ENCODE assay signal across 20 cellular contexts in the genomic region with DNA sequence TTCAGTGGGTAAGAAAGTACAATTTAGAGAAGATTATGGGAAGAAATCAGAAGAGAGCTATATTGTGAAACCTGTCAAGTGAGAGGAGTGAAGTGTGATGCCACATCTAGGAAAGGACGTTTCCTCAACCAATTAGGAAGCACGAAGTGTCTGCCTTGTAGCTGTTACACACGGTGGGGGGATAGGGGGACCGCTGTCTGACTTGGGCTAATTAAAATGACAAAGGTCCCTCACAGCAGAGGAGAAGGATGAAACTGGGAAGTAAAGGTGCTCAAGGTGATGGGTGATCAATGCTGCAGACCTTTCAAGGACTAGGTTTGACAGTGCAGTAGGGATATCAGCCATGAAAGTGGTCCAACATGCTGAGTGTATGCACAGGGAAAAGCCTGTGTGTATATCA.
"Had no signal": no experiment of that assay in that cellular context is flagged by ENCODE, and none has a peak within 500 bp of the region (broad histone marks: within the 10 kb centered on the region; RNA-seq: fewer than 3 reads in every experiment).

No MANE protein-coding gene starts in this region.

- H3K4me1 ChIP-seq: esophagus muscularis mucosa, lower lobe of right lung, psoas muscle, spleen had no signal

- DNase-seq: activated CD4-positive, alpha-beta T cell treated with anti-CD3 and anti-CD28 coated beads for 1 hour; activated CD4-positive, alpha-beta T cell treated with anti-CD3 and anti-CD28 coated beads, Interleukin-2, amount 50 U/mL, for 48 hours; activated CD8-positive, alpha-beta memory T cell treated with anti-CD3 and anti-CD28 coated beads, Interleukin-2, amount 10 ng/mL, durations not matched to agents 7 days and 5 days; activated effector memory CD4-positive, alpha-beta T cell treated with Interleukin-2 at 50 U/mL for 16 hours; activated T-cell treated with anti-CD3 and anti-CD28 coated beads, Interleukin-2, amount 50 U/mL, for 24 hours; amniotic stem cell; cerebellar nuclear complex; glutamatergic neuron; lower lobe of right lung; mucosa of descending colon; naive thymus-derived CD8-positive, alpha-beta T cell; psoas muscle; spleen; stimulated activated CD4-positive, alpha-beta T cell treated with anti-CD3 and anti-CD28 coated beads, Interleukin-1b, Interleukin-23, amount 100 ng/mL, for 48 hours; stimulated activated naive B cell treated with anti-CD40 and anti-IgM and Interleukin-4, amounts not matched to agents 10 μg/mL and 1 μg/mL and 100 μg/mL, for 72 hours had no signal

- ATAC-seq: activated CD8-positive, alpha-beta memory T cell treated with anti-CD3 and anti-CD28 coated beads, Interleukin-2, amount 10 ng/mL, durations not matched to agents 7 days and 5 days; lower lobe of right lung; mucosa of descending colon; naive thymus-derived CD8-positive, alpha-beta T cell; psoas muscle; sciatic nerve; stimulated activated naive B cell treated with anti-CD40 and anti-IgM and Interleukin-4, amounts not matched to agents 10 μg/mL and 1 μg/mL and 100 μg/mL, for 72 hours had no signal

- H3K9me3 ChIP-seq: esophagus muscularis mucosa, lower lobe of right lung, mucosa of descending colon, psoas muscle, spleen had no signal

- H3K27ac Mint-ChIP-seq: activated CD8-positive, alpha-beta memory T cell treated with anti-CD3 and anti-CD28 coated beads, Interleukin-2, amount 10 ng/mL, durations not matched to agents 7 days and 5 days; activated naive CD4-positive, alpha-beta T cell treated with anti-CD3 and anti-CD28 coated beads, Interleukin-2, amount 50 U/mL, for 24 hours; activated T-cell treated with anti-CD3 and anti-CD28 coated beads, Interleukin-2, amount 50 U/mL, for 24 hours; brain; naive thymus-derived CD8-positive, alpha-beta T cell; stimulated activated naive B cell treated with anti-CD40 and anti-IgM and Interleukin-4, amounts not matched to agents 10 μg/mL and 1 μg/mL and 100 μg/mL, for 72 hours; T-helper 2 cell treated with Interferon-gamma antibody and Interleukin-4, amounts not matched to agents 5 μg/mL and 100 μg/mL, for 36 hours had no signal

- H3K4me1 Mint-ChIP-seq: activated CD8-positive, alpha-beta memory T cell treated with anti-CD3 and anti-CD28 coated beads, Interleukin-2, amount 10 ng/mL, durations not matched to agents 7 days and 5 days; activated naive CD4-positive, alpha-beta T cell treated with anti-CD3 and anti-CD28 coated beads, Interleukin-2, amount 50 U/mL, for 24 hours; naive thymus-derived CD8-positive, alpha-beta T cell; stimulated activated naive B cell treated with anti-CD40 and anti-IgM and Interleukin-4, amounts not matched to agents 10 μg/mL and 1 μg/mL and 100 μg/mL, for 72 hours had no signal

- H3K27ac ChIP-seq: esophagus muscularis mucosa, lower lobe of right lung, psoas muscle, spleen had no signal

- H3K9me3 Mint-ChIP-seq: activated naive CD4-positive, alpha-beta T cell treated with anti-CD3 and anti-CD28 coated beads, Interleukin-2, amount 50 U/mL, for 24 hours; activated T-cell treated with anti-CD3 and anti-CD28 coated beads, Interleukin-2, amount 50 U/mL, for 24 hours; brain; naive thymus-derived CD8-positive, alpha-beta T cell; T-helper 2 cell treated with Interferon-gamma antibody and Interleukin-4, amounts not matched to agents 5 μg/mL and 100 μg/mL, for 36 hours had no signal

- H3K36me3 Mint-ChIP-seq: activated CD8-positive, alpha-beta memory T cell treated with anti-CD3 and anti-CD28 coated beads, Interleukin-2, amount 10 ng/mL, durations not matched to agents 7 days and 5 days; activated naive CD4-positive, alpha-beta T cell treated with anti-CD3 and anti-CD28 coated beads, Interleukin-2, amount 50 U/mL, for 24 hours; brain; naive thymus-derived CD8-positive, alpha-beta T cell had no signal

- H3K4me3 Mint-ChIP-seq: activated CD8-positive, alpha-beta memory T cell treated with anti-CD3 and anti-CD28 coated beads, Interleukin-2, amount 10 ng/mL, durations not matched to agents 7 days and 5 days; activated naive CD4-positive, alpha-beta T cell treated with anti-CD3 and anti-CD28 coated beads, Interleukin-2, amount 50 U/mL, for 24 hours; activated T-cell treated with anti-CD3 and anti-CD28 coated beads, Interleukin-2, amount 50 U/mL, for 24 hours; brain; naive thymus-derived CD8-positive, alpha-beta T cell; stimulated activated naive B cell treated with anti-CD40 and anti-IgM and Interleukin-4, amounts not matched to agents 10 μg/mL and 1 μg/mL and 100 μg/mL, for 72 hours; T-helper 2 cell treated with Interferon-gamma antibody and Interleukin-4, amounts not matched to agents 5 μg/mL and 100 μg/mL, for 36 hours had no signal
